Comparison of ENCODE assay signal across 8 cellular contexts in the genomic region with DNA sequence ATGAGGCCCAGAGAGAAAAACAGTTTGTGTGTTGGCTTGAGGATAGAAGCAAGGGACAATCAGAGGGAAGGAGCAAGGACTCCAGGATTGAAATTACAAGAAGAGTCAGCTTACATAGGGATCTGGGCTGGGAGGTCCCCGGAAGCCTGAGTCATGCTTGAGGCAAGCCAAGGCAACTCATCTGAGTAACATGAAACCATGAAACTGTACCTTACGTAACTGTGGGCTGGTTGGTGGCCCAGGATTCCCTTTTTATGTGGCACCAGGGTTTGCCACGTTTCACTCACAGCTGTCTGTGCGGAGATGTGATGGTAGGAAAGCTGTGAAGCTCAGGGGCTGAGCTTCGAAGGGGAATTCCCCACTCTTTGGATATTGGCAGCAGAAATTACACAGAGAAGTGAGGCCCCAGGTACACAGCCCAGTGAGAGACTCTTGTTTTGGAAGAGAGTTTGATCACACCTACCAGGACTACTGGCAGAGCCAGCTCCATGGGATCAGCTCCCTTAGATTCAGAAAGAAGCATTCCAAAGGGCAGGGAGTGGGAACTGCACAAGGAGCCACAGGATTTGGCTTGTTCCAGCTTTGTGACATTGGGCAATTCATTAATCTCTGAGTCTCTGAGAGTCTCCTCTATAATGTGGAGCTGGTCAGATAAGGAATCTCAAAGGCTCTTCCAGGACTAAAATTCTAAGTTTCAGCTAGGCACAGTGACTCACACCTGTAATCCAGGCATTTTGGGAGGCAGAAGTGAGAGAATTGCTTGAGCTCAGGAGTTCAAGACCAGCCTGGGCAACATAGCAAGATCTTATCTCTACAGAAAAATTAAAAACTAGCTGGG. TPM values are rescaled to one million over a fixed set of nuclear protein-coding genes. Genes with fewer than 3 reads are reported as not detected.
DNase-seq lines count a peak whose midpoint lies in the region; ATAC-seq and TF ChIP-seq lines count a peak whose summit lies in the region.

No MANE protein-coding gene starts in this region.

- H3K4me1 ChIP-seq in mesenchymal stem cell (ENCODE audit: control insufficient read depth, insufficient read depth, low read depth, low read length) (peaks cover 4% of the 10 kb centered on the region), suprapubic skin (peaks cover 28% of the 10 kb centered on the region)

- H4K91ac ChIP-seq in mesenchymal stem cell (ENCODE audit: low read length) = no peak overlapping the region

- no peak overlapping the region for H3K23ac ChIP-seq in mesenchymal stem cell (ENCODE audit: low read length in 2 of 2)

- H3K27ac ChIP-seq in mesenchymal stem cell (ENCODE audit: low read length, poor library complexity, severe bottlenecking) (no peak overlapping the region), suprapubic skin (peak overlapping the region; percentile 78)

- no peak overlapping the region for H2BK5ac ChIP-seq in mesenchymal stem cell (ENCODE audit: low read depth, low read length, poor library complexity, severe bottlenecking)

- no peaks in the 10 kb centered on the region for H3K9me3 ChIP-seq in mesenchymal stem cell (ENCODE audit: control insufficient read depth, low read length)
- no peaks in the 10 kb centered on the region for H3K9me3 ChIP-seq in suprapubic skin

- no peak overlapping the region for H4K8ac ChIP-seq in mesenchymal stem cell (ENCODE audit: low read length)

- H3K27me3 ChIP-seq in mesenchymal stem cell (ENCODE audit: control insufficient read depth in 1 of 2, insufficient read depth in 1 of 2, low read length in 2 of 2) (peaks cover 6 to 11% of the 10 kb centered on the region in 2 experiments), suprapubic skin (no peaks in the 10 kb centered on the region)

- no peak overlapping the region for H3K4ac ChIP-seq in mesenchymal stem cell (ENCODE audit: low read depth in 1 of 2, low read length in 2 of 2)

- no peak overlapping the region for H3K18ac ChIP-seq in mesenchymal stem cell (ENCODE audit: low read depth in 1 of 2, low read length in 2 of 2)

- H3K4me2 ChIP-seq in mesenchymal stem cell (ENCODE audit: low read length, poor library complexity, severe bottlenecking) = no peak overlapping the region

- no peak for TF ChIP-seq POLR2A in suprapubic skin (IDR thresholded peaks at IDR 0.05)

- peak; percentile 2 for DNase-seq in Ammon's horn (ENCODE audit: low spot score)
- DNase-seq in SKM-1 (lab: John Stamatoyannopoulos, UW; ENCODE audit: unreplicated experiment) = peak; percentile 58
- peak; percentile 45 for DNase-seq in astrocyte of the cerebellum (ENCODE audit: low read depth)
- DNase-seq in mesenchymal stem cell = peak; percentile 58
- DNase-seq in suprapubic skin (ENCODE audit: low spot score in 2 of 2) = peak; percentile 65 to 82

- no peaks in the 10 kb centered on the region for H3K79me1 ChIP-seq in mesenchymal stem cell (replicated peaks; ENCODE audit: low read length, poor library complexity, severe bottlenecking)

- H2BK120ac ChIP-seq in mesenchymal stem cell (ENCODE audit: low read depth, low read length) = no peak overlapping the region

- H2AK5ac ChIP-seq in mesenchymal stem cell (ENCODE audit: low read length, severe bottlenecking) = no peak overlapping the region

- no peak overlapping the region for H2BK15ac ChIP-seq in mesenchymal stem cell (ENCODE audit: low read depth, poor library complexity, severe bottlenecking)

- H3K36me3 ChIP-seq in mesenchymal stem cell (ENCODE audit: control insufficient read depth in 1 of 2, insufficient read depth in 2 of 2, low read depth in 1 of 2, low read length in 2 of 2) (no peaks in the 10 kb centered on the region), suprapubic skin (no peaks in the 10 kb centered on the region)

- no peak overlapping the region for H3K4me3 ChIP-seq in astrocyte of the cerebellum (ENCODE audit: low read depth, low read length)
- no peak overlapping the region for H3K4me3 ChIP-seq in mesenchymal stem cell (ENCODE audit: insufficient read depth in 1 of 2, low read depth in 1 of 2, low read length in 2 of 2)
- no peak overlapping the region for H3K4me3 ChIP-seq in suprapubic skin

- TF ChIP-seq CTCF in astrocyte of the cerebellum (IDR thresholded peaks at IDR 0.05; ENCODE audit: low read depth, low read length, missing control alignments) (no peak), suprapubic skin (IDR thresholded peaks at IDR 0.05) (no peak)

- peak; percentile 78 for ATAC-seq in HG02610 (IDR thresholded peaks at IDR 0.05; ENCODE audit: unreplicated experiment)
- ATAC-seq in GM21423 (IDR thresholded peaks at IDR 0.05; ENCODE audit: unreplicated experiment) = no peak
- no peak for ATAC-seq in HG03571 (IDR thresholded peaks at IDR 0.05; ENCODE audit: unreplicated experiment)

- TF ChIP-seq EP300 in suprapubic skin (IDR thresholded peaks at IDR 0.05) = no peak

- in situ Hi-C loops in astrocyte of the cerebellum (cut with HindIII; ENCODE audit: low sequenced_read_pairs) = no loop called here

- no peak overlapping the region for H2AFZ ChIP-seq in mesenchymal stem cell (ENCODE audit: low read depth, low read length)

- WGBS in mesenchymal stem cell = 61% methylated on average over 5 of the region's 5 CpGs
- 23% methylated on average over 5 of the region's 5 CpGs for WGBS in suprapubic skin

- no peak overlapping the region for H3K14ac ChIP-seq in mesenchymal stem cell (ENCODE audit: low read length in 2 of 2)

- H2BK12ac ChIP-seq in mesenchymal stem cell (ENCODE audit: low read length in 2 of 2) = no peak overlapping the region

- H3K9ac ChIP-seq in mesenchymal stem cell (ENCODE audit: low read length) = peak overlapping the region; percentile 7

RNA-seq across cellular contexts. Expression of a gene that starts 7.8 kb away (rescaled TPM):
- not detected for polyA plus RNA-seq in mesenchymal stem cell (2013, experiment 1 of 2)
- polyA plus RNA-seq in mesenchymal stem cell (2013, experiment 2 of 2) = not detected
- 10 to 100 TPM; 11.1 to 31.3 (median 22.3) TPM for total RNA-seq in suprapubic skin

Comparison
In these comparisons a context has a peak if more than half of its experiments do, and no peak if none do; other contexts are left out.
1. DNase-seq: peak in every context shown above with its lines; median percentile 74 in suprapubic skin; 58 in SKM-1; 58 in mesenchymal stem cell; 45 in astrocyte of the cerebellum; 2 in Ammon's horn.